ENCODE assay signal across 19 cellular contexts in the genomic region with DNA sequence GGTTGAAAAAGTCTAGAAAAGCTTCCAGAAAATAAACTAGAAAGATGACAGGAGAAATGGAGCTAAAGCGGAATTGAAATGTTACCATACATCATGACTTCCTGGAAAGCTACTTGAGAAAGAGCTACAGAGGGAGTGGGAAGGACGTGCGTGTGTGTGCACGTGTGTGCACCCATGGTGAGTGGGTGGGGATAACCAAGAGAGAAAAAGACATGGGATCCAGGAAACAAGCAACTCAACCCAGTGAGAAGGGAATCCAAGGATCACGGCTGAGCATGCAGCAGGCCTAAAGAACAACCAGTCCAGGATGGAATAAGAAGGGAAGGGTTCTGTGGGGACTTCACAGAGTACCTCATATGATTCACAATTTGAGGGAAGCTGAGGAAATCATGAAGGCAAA. TPM values are rescaled to one million over a fixed set of nuclear protein-coding genes. Genes with fewer than 3 reads are reported as not detected.
DNase-seq lines count a peak whose midpoint lies in the region; ATAC-seq, FAIRE-seq and TF ChIP-seq lines count a peak whose summit lies in the region.
"Had no signal": no experiment of that assay in that cellular context is flagged by ENCODE, and none has a peak within 500 bp of the region (broad histone marks: within the 10 kb centered on the region; RNA-seq: fewer than 3 reads in every experiment).

No MANE protein-coding gene starts in this region.

- intact Hi-C loops in IMR-90 (cut with micrococcal nuclease), result no loop called here
- intact Hi-C loops in sciatic nerve (cut with DNase I), result no loop called here

- no peak for TF ChIP-seq RAD21 in IMR-90 (IDR thresholded peaks at IDR 0.05; ENCODE audit: low read length)

- H4K5ac ChIP-seq in IMR-90 (ENCODE audit: low read depth, low read length), result no peak overlapping the region

- ATAC-seq in IMR-90 (ENCODE audit: low read depth), result no peak
- no peak for ATAC-seq in sciatic nerve
- no peak for ATAC-seq in GM21576 (IDR thresholded peaks at IDR 0.05; ENCODE audit: unreplicated experiment)
- ATAC-seq: HepG2, PC-3 had no signal

- H3K4me2 ChIP-seq in IMR-90 (ENCODE audit: low read depth, low read length), result no peak overlapping the region

- H2BK20ac ChIP-seq in IMR-90 (ENCODE audit: low read depth, low read length), result peak overlapping the region; percentile 20; the same call in 1 of the 2 replicates

- dilution Hi-C loops in IMR-90 (cut with HindIII; ENCODE audit: low sequenced_read_pairs, unreplicated experiment), result no loop called here

- POLR2A ChIA-PET in IMR-90 (lab: Charles Lee; ENCODE audit: unreplicated experiment), result no interaction called here

- H4K8ac ChIP-seq in IMR-90 (ENCODE audit: low read depth in 2 of 2, low read length in 2 of 2), result peak overlapping the region in 1 of 2 experiments; percentile 35; a peak in 1 of 4 replicates

- WGBS in IMR-90 (ENCODE audit: extremely low coverage in 2 of 2, insufficient read length in 1 of 2), 2 experiments, result no CpG with 5 or more reads among the region's 5 CpGs

- in situ Hi-C loops in IMR-90 (cut with MboI; ENCODE audit: low sequenced_read_pairs), result no loop called here

- CTCF ChIA-PET in IMR-90 (lab: Yijun Ruan, JAX), result interaction anchor here (1.7 kb wide), 1 partner anchor 35 kb away, joined by 3 read pairs; a partner anchor contains a TSS

- no peak overlapping the region for H2AK5ac ChIP-seq in IMR-90 (ENCODE audit: low read depth, low read length)

- no peak overlapping the region for H4K91ac ChIP-seq in IMR-90 (ENCODE audit: insufficient read depth, low read depth, low read length)

- H3K4me3 ChIP-seq in IMR-90 (ENCODE audit: insufficient read depth, low read depth, low read length) (no peak overlapping the region), choroid plexus epithelial cell (ENCODE audit: low read depth, low read length) (no peak overlapping the region)

- H3K56ac ChIP-seq in IMR-90 (ENCODE audit: extremely low read depth, insufficient read depth, low read length), result no peak overlapping the region

- no peak overlapping the region for H3K27ac ChIP-seq in IMR-90 (ENCODE audit: insufficient read depth, low read length)
- H3K27ac ChIP-seq: C4-2B, RWPE1 had no signal

- peaks cover 0 to 9% of the 10 kb centered on the region in 2 experiments; a peak in 2 of 4 replicates for H3K79me1 ChIP-seq in IMR-90 (ENCODE audit: low read depth in 1 of 2, low read length in 2 of 2)

- H3K23ac ChIP-seq in IMR-90 (ENCODE audit: low read depth, low read length), result no peak overlapping the region

- no peak for FAIRE-seq in RCC 7860 (lab: Jason Lieb, UNC)
- FAIRE-seq: HepG2 had no signal

- peaks cover 3% of the 10 kb centered on the region; the same call in 1 of the 2 replicates for H3K9me3 ChIP-seq in IMR-90 (ENCODE audit: control insufficient read depth, insufficient read depth, low read length)

- no peak overlapping the region for H2BK15ac ChIP-seq in IMR-90 (ENCODE audit: low read depth, low read length)

- no peak overlapping the region for H2AFZ ChIP-seq in IMR-90 (replicated peaks; ENCODE audit: low read length, poor library complexity)

- H3K36me3 ChIP-seq in IMR-90 (ENCODE audit: control insufficient read depth, insufficient read depth, low read length), result peaks cover 10% of the 10 kb centered on the region

- H3K27me3 ChIP-seq in IMR-90 (ENCODE audit: control insufficient read depth, insufficient read depth, low read length), result no peaks in the 10 kb centered on the region

- H3K18ac ChIP-seq in IMR-90 (ENCODE audit: low read depth, low read length), result peak overlapping the region; percentile 4; the same call in 1 of the 2 replicates

- no peak overlapping the region for H2AK9ac ChIP-seq in IMR-90 (replicated peaks; ENCODE audit: low read depth, low read length, poor library complexity)

- TF ChIP-seq CTCF in IMR-90 (conservative IDR thresholded peaks at IDR 0.05; ENCODE audit: low read depth, low read length), result no peak
- TF ChIP-seq CTCF in choroid plexus epithelial cell (conservative IDR thresholded peaks at IDR 0.05; ENCODE audit: low read depth, low read length), result no peak

- TF ChIP-seq POLR2A in IMR-90 (IDR thresholded peaks at IDR 0.05; ENCODE audit: low read depth, low read length), result no peak

- H3K9me1 ChIP-seq in IMR-90 (ENCODE audit: insufficient read depth, low read length), result 0 out of 2 replicates have a peak, but pooled peaks cover 5% of the 10 kb centered on the region

- H3K9ac ChIP-seq in IMR-90 (ENCODE audit: low read depth, low read length), result no peak overlapping the region

- no peaks in the 10 kb centered on the region for H3K4me1 ChIP-seq in IMR-90 (ENCODE audit: control insufficient read depth, insufficient read depth, low read length)

- peak; percentile 71 for DNase-seq in CD1c-positive myeloid dendritic cell (ENCODE audit: extremely low spot score)
- no peak for DNase-seq in IMR-90
- peak; percentile 23 for DNase-seq in choroid plexus epithelial cell (ENCODE audit: low read depth)
- peak; percentile 7 for DNase-seq in sciatic nerve (ENCODE audit: low spot score)
- no peak for DNase-seq in activated CD4-positive, CD25-positive, alpha-beta regulatory T cell (lab: John Stamatoyannopoulos, UW)
- DNase-seq in RCC 7860 (ENCODE audit: low spot score), result no peak
- DNase-seq: ACHN, DMS79 treated with DMSO at 0.1 percent for 48 hours, H7, NCI-H1436, NCI-H2029, NCI-H345, NCI-H526, PC-3 had no signal

- H4K20me1 ChIP-seq in IMR-90 (ENCODE audit: insufficient read depth, low read length), result peaks cover 22% of the 10 kb centered on the region

- no peak overlapping the region for H2BK120ac ChIP-seq in IMR-90 (ENCODE audit: low read depth, low read length)

- no peak overlapping the region for H3K4ac ChIP-seq in IMR-90 (ENCODE audit: low read depth, low read length)

- no TSS peak for BruUV-seq in IMR-90 (replicated peaks; lab: Mats Ljungman, UMichigan)

- H3K14ac ChIP-seq in IMR-90 (replicated peaks; ENCODE audit: low read depth, low read length), result 0 out of 2 replicates have a peak overlapping the region, but pooled peaks have one; percentile 7

- H2BK5ac ChIP-seq in IMR-90 (ENCODE audit: low read depth, low read length, poor library complexity, severe bottlenecking), result no peak overlapping the region

TF ChIP-seq in IMR-90, 13 proteins besides CTCF, POLR2A, EP300 and RAD21:
- TF ChIP-seq BHLHE40 (IDR thresholded peaks at IDR 0.05; ENCODE audit: low read depth, low read length) (no peak), FOS (IDR thresholded peaks at IDR 0.05; ENCODE audit: low read depth, low read length) (no peak), MXI1 (IDR thresholded peaks at IDR 0.05; ENCODE audit: borderline replicate concordance, low read depth, low read length) (no peak), CEBPB (IDR thresholded peaks at IDR 0.05; ENCODE audit: low read depth, low read length) (no peak), MAZ (IDR thresholded peaks at IDR 0.05; ENCODE audit: borderline replicate concordance, low read depth, low read length) (no peak), RFX5 (IDR thresholded peaks at IDR 0.05; ENCODE audit: low read depth, low read length) (no peak), RCOR1 (IDR thresholded peaks at IDR 0.05; ENCODE audit: insufficient replicate concordance, low read length) (no peak), CHD1 (IDR thresholded peaks at IDR 0.05; ENCODE audit: low read depth, low read length) (no peak), MAFK (IDR thresholded peaks at IDR 0.05; ENCODE audit: low read depth, low read length) (no peak), NFE2L2 (IDR thresholded peaks at IDR 0.05; ENCODE audit: low read depth, low read length) (no peak), SMC3 (IDR thresholded peaks at IDR 0.05; ENCODE audit: low read depth, low read length) (no peak)
- TF ChIP-seq, protein P1, sequence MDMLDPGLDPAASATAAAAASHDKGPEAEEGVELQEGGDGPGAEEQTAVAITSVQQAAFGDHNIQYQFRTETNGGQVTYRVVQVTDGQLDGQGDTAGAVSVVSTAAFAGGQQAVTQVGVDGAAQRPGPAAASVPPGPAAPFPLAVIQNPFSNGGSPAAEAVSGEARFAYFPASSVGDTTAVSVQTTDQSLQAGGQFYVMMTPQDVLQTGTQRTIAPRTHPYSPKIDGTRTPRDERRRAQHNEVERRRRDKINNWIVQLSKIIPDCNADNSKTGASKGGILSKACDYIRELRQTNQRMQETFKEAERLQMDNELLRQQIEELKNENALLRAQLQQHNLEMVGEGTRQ (IDR thresholded peaks at IDR 0.05; ENCODE audit: low read depth, low read length), result no peak
- TF ChIP-seq, protein P2, sequence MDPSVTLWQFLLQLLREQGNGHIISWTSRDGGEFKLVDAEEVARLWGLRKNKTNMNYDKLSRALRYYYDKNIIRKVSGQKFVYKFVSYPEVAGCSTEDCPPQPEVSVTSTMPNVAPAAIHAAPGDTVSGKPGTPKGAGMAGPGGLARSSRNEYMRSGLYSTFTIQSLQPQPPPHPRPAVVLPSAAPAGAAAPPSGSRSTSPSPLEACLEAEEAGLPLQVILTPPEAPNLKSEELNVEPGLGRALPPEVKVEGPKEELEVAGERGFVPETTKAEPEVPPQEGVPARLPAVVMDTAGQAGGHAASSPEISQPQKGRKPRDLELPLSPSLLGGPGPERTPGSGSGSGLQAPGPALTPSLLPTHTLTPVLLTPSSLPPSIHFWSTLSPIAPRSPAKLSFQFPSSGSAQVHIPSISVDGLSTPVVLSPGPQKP (IDR thresholded peaks at IDR 0.05; ENCODE audit: borderline replicate concordance, low read depth, low read length), result no peak

RNA-seq across cellular contexts. Expression of a gene that starts 21.6 kb away (rescaled TPM):
- 0.36 and 0.56 TPM in 2 replicates for total RNA-seq in IMR-90 (2012; rRNA removed)
- 0.69 and 0.77 TPM in 2 replicates for polyA plus RNA-seq in IMR-90 (2012; rRNA removed)
- 0.38 and 0.84 TPM in 2 replicates for polyA plus RNA-seq in IMR-90 (2012; cell fraction: cytosol; rRNA removed)
- polyA plus RNA-seq in IMR-90 (2012; cell fraction: nucleus; rRNA removed; ENCODE audit: low replicate concordance), result 0.42 and 0.97 TPM in 2 replicates
- 35.3 TPM for total RNA-seq in sciatic nerve
- total RNA-seq: G401, H7, PC-3 had no signal

RNA-seq across cellular contexts. Expression of a gene that starts 35.2 kb away (rescaled TPM):
- 40.3 and 57.5 TPM in 2 replicates for total RNA-seq in IMR-90 (2012; rRNA removed)
- 13.0 and 13.1 TPM in 2 replicates for polyA plus RNA-seq in IMR-90 (2012; rRNA removed)
- polyA plus RNA-seq in IMR-90 (2012; cell fraction: cytosol; rRNA removed), result 10.4 and 12.2 TPM in 2 replicates
- polyA plus RNA-seq in IMR-90 (2012; cell fraction: nucleus; rRNA removed; ENCODE audit: low replicate concordance), result 21.4 and 27.7 TPM in 2 replicates
- 65.8 TPM for total RNA-seq in sciatic nerve

Comparison
In these comparisons a context has a peak if more than half of its experiments do, and no peak if none do; other contexts are left out.
1. DNase-seq: peak in CD1c-positive myeloid dendritic cell (single experiment), choroid plexus epithelial cell (single experiment) and sciatic nerve (single experiment); none in IMR-90 (single experiment), activated CD4-positive, CD25-positive, alpha-beta regulatory T cell (0 of 4) and RCC 7860 (single experiment).
2. RNA of a gene that starts 21.6 kb away (total RNA-seq): 35.3 TPM in sciatic nerve (single experiment); 0.36 to 0.56 TPM in IMR-90; every median in the first group is over 10 times any median in the second.